In genomic region chr15:28396022-28396421, GRCh38 we compare ENCODE assay signal across 21 cellular contexts. TPM values are rescaled to one million over a fixed set of nuclear protein-coding genes. Genes with fewer than 3 reads are reported as not detected.
"Had no signal": no experiment of that assay in that cellular context is flagged by ENCODE, and none has a peak within 500 bp of the region (broad histone marks: within the 10 kb centered on the region; RNA-seq: fewer than 3 reads in every experiment).

No MANE protein-coding gene starts in this region.

RNA-seq across cellular contexts. Expression of gene GOLGA8F, which starts 17.6 kb away (rescaled TPM):
- total RNA-seq: activated naive CD4-positive, alpha-beta T cell treated with anti-CD3 and anti-CD28 coated beads for 36 hours; activated naive CD4-positive, alpha-beta T cell treated with anti-CD3 and anti-CD28 coated beads, Interleukin-2, amount 50 U/mL, for 72 hours; activated naive CD8-positive, alpha-beta T cell treated with anti-CD3 and anti-CD28 coated beads for 36 hours; activated naive CD8-positive, alpha-beta T cell treated with anti-CD3 and anti-CD28 coated beads, Interleukin-2, amount 10 ng/mL, durations not matched to agents 7 days and 5 days; activated T-cell treated with anti-CD3 and anti-CD28 coated beads, Interleukin-2, amount 50 U/mL, for 4 hours; activated T-cell treated with anti-CD3 and anti-CD28 coated beads, Interleukin-2, amount 50 U/mL, for 72 hours; activated T-helper 1 cell treated with anti-CD3 and anti-CD28 coated beads, Interleukin-12 subunit alpha, Interleukin-12 subunit beta, Interleukin-2, Interleukin-4 antibody, amounts not matched to agents 30 ng/mL and 10 ng/mL and 1 ng/mL, durations not matched to agents 14 hours and 24 hours and 36 hours; activated T-helper 17 cell treated with anti-CD3 and anti-CD28 coated beads, Interleukin-2, amount 50 U/mL, for 72 hours; activated T-helper 2 cell treated with anti-CD3 and anti-CD28 coated beads, Interferon-gamma antibody, Interleukin-2, Interleukin-4, amounts not matched to agents 10 μg/mL and 5 μg/mL and 100 μg/mL, durations not matched to agents 14 hours and 24 hours and 36 hours; adrenal gland; aorta; ascending aorta; astrocyte; body of pancreas; breast epithelium; bronchial epithelial cell; cardiac muscle cell; cardiac septum; chondrocyte had no signal
- polyA plus RNA-seq: adipose tissue, adrenal gland, aorta, cardiac muscle cell had no signal

RNA-seq across cellular contexts. Expression of gene GOLGA6L24, which starts 38.1 kb away (rescaled TPM):
- total RNA-seq: activated naive CD4-positive, alpha-beta T cell treated with anti-CD3 and anti-CD28 coated beads for 36 hours; activated naive CD4-positive, alpha-beta T cell treated with anti-CD3 and anti-CD28 coated beads, Interleukin-2, amount 50 U/mL, for 72 hours; activated naive CD8-positive, alpha-beta T cell treated with anti-CD3 and anti-CD28 coated beads for 36 hours; activated naive CD8-positive, alpha-beta T cell treated with anti-CD3 and anti-CD28 coated beads, Interleukin-2, amount 10 ng/mL, durations not matched to agents 7 days and 5 days; activated T-cell treated with anti-CD3 and anti-CD28 coated beads, Interleukin-2, amount 50 U/mL, for 4 hours; activated T-cell treated with anti-CD3 and anti-CD28 coated beads, Interleukin-2, amount 50 U/mL, for 72 hours; activated T-helper 1 cell treated with anti-CD3 and anti-CD28 coated beads, Interleukin-12 subunit alpha, Interleukin-12 subunit beta, Interleukin-2, Interleukin-4 antibody, amounts not matched to agents 30 ng/mL and 10 ng/mL and 1 ng/mL, durations not matched to agents 14 hours and 24 hours and 36 hours; activated T-helper 17 cell treated with anti-CD3 and anti-CD28 coated beads, Interleukin-2, amount 50 U/mL, for 72 hours; activated T-helper 2 cell treated with anti-CD3 and anti-CD28 coated beads, Interferon-gamma antibody, Interleukin-2, Interleukin-4, amounts not matched to agents 10 μg/mL and 5 μg/mL and 100 μg/mL, durations not matched to agents 14 hours and 24 hours and 36 hours; adrenal gland; aorta; astrocyte; body of pancreas; breast epithelium; bronchial epithelial cell; cardiac muscle cell; cardiac septum; cerebellum; chondrocyte had no signal
- polyA plus RNA-seq: adipose tissue, adrenal gland, aorta, cardiac muscle cell had no signal
